ENCODE assay signal across 24 cellular contexts in the genomic region with DNA sequence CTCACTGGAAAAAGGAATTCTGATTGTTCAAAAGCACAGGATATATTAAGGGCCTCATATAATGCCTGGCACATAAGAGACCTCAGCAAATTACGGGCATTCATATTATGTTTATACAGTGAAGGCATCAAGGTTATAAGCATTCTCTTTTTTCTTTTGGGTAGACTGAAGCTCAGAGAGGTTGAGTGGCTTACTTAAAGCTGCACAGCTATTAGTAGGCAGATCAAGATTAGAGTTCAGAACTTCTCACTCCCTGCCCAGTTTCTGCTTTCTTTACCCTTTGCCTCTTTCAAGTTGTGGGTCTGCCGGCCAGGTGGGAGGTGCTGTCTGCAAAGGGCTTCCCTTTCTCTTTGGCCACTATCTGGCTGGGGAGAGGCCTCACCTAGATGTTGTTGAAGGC. TPM values are rescaled to one million over a fixed set of nuclear protein-coding genes. Genes with fewer than 3 reads are reported as not detected.
"Had no signal": no experiment of that assay in that cellular context is flagged by ENCODE, and none has a peak within 500 bp of the region (broad histone marks: within the 10 kb centered on the region; RNA-seq: fewer than 3 reads in every experiment).

No MANE protein-coding gene starts in this region.

- H3K9me3 Mint-ChIP-seq: naive thymus-derived CD8-positive, alpha-beta T cell; nephron progenitor cell; type B pancreatic cell had no signal

- H3K79me2 ChIP-seq: parathyroid adenoma had no signal

- H3K36me3 Mint-ChIP-seq: naive thymus-derived CD8-positive, alpha-beta T cell; type B pancreatic cell had no signal

- H3K27ac ChIP-seq: dorsolateral prefrontal cortex, epithelial cell of prostate, gastrocnemius medialis, left lung, parathyroid adenoma, right lobe of liver, testis, tibial artery had no signal

- H2AFZ ChIP-seq: parathyroid adenoma had no signal

- H3K4me3 Mint-ChIP-seq: naive thymus-derived CD8-positive, alpha-beta T cell; type B pancreatic cell had no signal

- H3K4me3 ChIP-seq: dorsolateral prefrontal cortex, gastrocnemius medialis, left lung, right lobe of liver, testis, tibial artery had no signal

- H3K9me3 ChIP-seq: gastrocnemius medialis, left lung, right lobe of liver, testis, tibial artery had no signal

- ATAC-seq: esophagus mucosa; gastrocnemius medialis; left cardiac atrium; left lung; naive thymus-derived CD8-positive, alpha-beta T cell; right lobe of liver; stimulated activated naive CD8-positive, alpha-beta T cell treated with anti-CD3 and anti-CD28 coated beads, Interleukin-15, Interleukin-2, amounts not matched to agents 100 U/mL and 50 U/mL, for 24 hours had no signal

- H3K27me3 ChIP-seq: left lung, right lobe of liver, testis had no signal

- H3K36me3 ChIP-seq: gastrocnemius medialis, right lobe of liver, tibial artery had no signal

- H3K4me1 ChIP-seq: gastrocnemius medialis, parathyroid adenoma, right lobe of liver, testis, tibial artery had no signal

- H3K27ac Mint-ChIP-seq: naive thymus-derived CD8-positive, alpha-beta T cell; progenitor cell of endocrine pancreas; type B pancreatic cell had no signal

- DNase-seq: dorsolateral prefrontal cortex; effector CD4-positive, alpha-beta T cell; foreskin fibroblast; gastrocnemius medialis; kidney; left cardiac atrium; left lung; mesendoderm; naive thymus-derived CD8-positive, alpha-beta T cell; nephron progenitor cell; right lobe of liver; small intestine; stimulated activated CD4-positive, alpha-beta T cell treated with anti-CD3 and anti-CD28 coated beads, Interleukin-15, amount 100 ng/mL, for 24 hours; stimulated activated CD4-positive, alpha-beta T cell treated with anti-CD3 and anti-CD28 coated beads, Interleukin-2, amount 100 ng/mL, for 48 hours; stimulated activated naive CD8-positive, alpha-beta T cell treated with anti-CD3 and anti-CD28 coated beads, Interleukin-15, Interleukin-2, amounts not matched to agents 100 U/mL and 50 U/mL, for 24 hours; substantia nigra; testis; tibial artery had no signal

- H3K4me1 Mint-ChIP-seq: naive thymus-derived CD8-positive, alpha-beta T cell had no signal

- H3K9ac ChIP-seq: parathyroid adenoma had no signal

RNA-seq across cellular contexts. Expression of a gene that starts 18.0 kb away (rescaled TPM):
- total RNA-seq: myocyte, progenitor cell of endocrine pancreas had no signal
